14 cellular contexts compared by ENCODE assay signal in the genomic region with DNA sequence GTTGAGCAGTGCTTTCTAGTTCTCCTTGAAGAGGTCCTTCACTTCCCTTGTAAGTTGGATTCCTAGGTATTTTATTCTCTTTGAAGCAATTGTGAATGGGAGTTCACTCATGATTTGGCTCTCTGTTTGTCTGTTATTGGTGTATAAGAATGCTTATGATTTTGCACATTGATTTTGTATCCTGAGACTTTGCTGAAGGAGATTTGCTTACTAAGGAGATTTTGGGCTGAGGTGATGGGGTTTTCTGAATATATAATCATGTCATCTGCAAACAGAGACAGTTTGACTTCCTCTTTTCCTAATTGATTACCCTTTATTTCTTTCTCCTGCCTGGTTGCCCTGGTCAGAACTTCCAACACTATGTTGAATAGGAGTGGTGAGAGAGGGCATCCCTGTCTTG. TPM values are rescaled to one million over a fixed set of nuclear protein-coding genes. Genes with fewer than 3 reads are reported as not detected.
"Had no signal": no experiment of that assay in that cellular context is flagged by ENCODE, and none has a peak within 500 bp of the region (broad histone marks: within the 10 kb centered on the region; RNA-seq: fewer than 3 reads in every experiment).

No MANE protein-coding gene starts in this region.

RNA-seq across cellular contexts. Expression of gene HSPB3, which starts 30.2 kb away (rescaled TPM):
- total RNA-seq: naive thymus-derived CD4-positive, alpha-beta T cell; naive thymus-derived CD8-positive, alpha-beta T cell; natural killer cell; natural killer cell treated with Interleukin-12 subunit alpha and Interleukin-12 subunit beta and Interleukin-15 and Interleukin-18, amount 100 ng/mL, for 72 hours; neural crest cell; omental fat pad; osteoblast; osteocyte; pancreas; progenitor cell of endocrine pancreas; pulmonary artery endothelial cell; renal cortical epithelial cell; sciatic nerve had no signal
- polyA plus RNA-seq: naive thymus-derived CD4-positive, alpha-beta T cell; naive thymus-derived CD8-positive, alpha-beta T cell; neural cell had no signal
